In genomic region chr20:63230800-63231268, GRCh38 we compare ENCODE assay signal across 1 cellular context.
TF ChIP-seq lines count a peak whose summit lies in the region.

No MANE protein-coding gene starts in this region.

TF ChIP-seq in HepG2, 621 proteins besides CTCF, POLR2A, EP300 and RAD21 (continues in another document):
- TF ChIP-seq SETDB1 (CRISPR knock-in tag; IDR thresholded peaks at IDR 0.05; ENCODE audit: borderline replicate concordance) (no peak), HOXA7 (CRISPR knock-in tag; IDR thresholded peaks at IDR 0.05) (no peak), MAZ (IDR thresholded peaks at IDR 0.05; ENCODE audit: borderline replicate concordance, low read depth, low read length) (no peak), MAZ (CRISPR knock-in tag; IDR thresholded peaks at IDR 0.05; ENCODE audit: low read depth) (peak; percentile 53; the same call in 1 of the 2 replicates), ZNF567 (CRISPR knock-in tag; IDR thresholded peaks at IDR 0.05; ENCODE audit: borderline replicate concordance) (no peak), IKZF4 (CRISPR knock-in tag; IDR thresholded peaks at IDR 0.05; ENCODE audit: borderline replicate concordance, low read depth, not compliant biosample characterization) (no peak), KLF6 (CRISPR knock-in tag; IDR thresholded peaks at IDR 0.05) (0 out of 2 replicates have a peak, but pooled peaks have one; percentile 26), ZNF484 (CRISPR knock-in tag; IDR thresholded peaks at IDR 0.05; ENCODE audit: borderline replicate concordance, low read depth) (no peak), CREM (IDR thresholded peaks at IDR 0.05) (no peak), CREM (CRISPR knock-in tag; IDR thresholded peaks at IDR 0.05) (no peak), NFYB (CRISPR knock-in tag; IDR thresholded peaks at IDR 0.05) (no peak), FOXO4 (CRISPR knock-in tag; conservative IDR thresholded peaks at IDR 0.05) (no peak), ZSCAN9 (CRISPR knock-in tag; IDR thresholded peaks at IDR 0.05; ENCODE audit: borderline replicate concordance) (no peak), ZNF780A (CRISPR knock-in tag; IDR thresholded peaks at IDR 0.05) (no peak), TEAD3 (CRISPR knock-in tag; optimal IDR thresholded peaks at IDR 0.05; ENCODE audit: borderline replicate concordance) (no peak), TBX3 (IDR thresholded peaks at IDR 0.05; ENCODE audit: borderline replicate concordance) (no peak), ZNF615 (CRISPR knock-in tag; IDR thresholded peaks at IDR 0.05; ENCODE audit: borderline replicate concordance) (no peak), ZNF18 (CRISPR knock-in tag; IDR thresholded peaks at IDR 0.05; ENCODE audit: insufficient replicate concordance) (no peak), ZNF562 (CRISPR knock-in tag; IDR thresholded peaks at IDR 0.05; ENCODE audit: borderline replicate concordance) (no peak), ZNF670 (CRISPR knock-in tag; IDR thresholded peaks at IDR 0.05; ENCODE audit: borderline replicate concordance) (no peak), PHF8 (CRISPR knock-in tag; IDR thresholded peaks at IDR 0.05) (peak; percentile 28; the same call in 1 of the 2 replicates), ZNF503 (CRISPR knock-in tag; IDR thresholded peaks at IDR 0.05) (no peak), CBX5 (CRISPR knock-in tag; IDR thresholded peaks at IDR 0.05; ENCODE audit: borderline replicate concordance) (peak; percentile 49; the same call in 1 of the 2 replicates), PAXIP1 (CRISPR knock-in tag; conservative IDR thresholded peaks at IDR 0.05) (no peak), STAT6 (CRISPR knock-in tag; IDR thresholded peaks at IDR 0.05; ENCODE audit: borderline replicate concordance) (no peak), ELK4 (CRISPR knock-in tag; IDR thresholded peaks at IDR 0.05; ENCODE audit: borderline replicate concordance) (no peak), ZNF614 (CRISPR knock-in tag; IDR thresholded peaks at IDR 0.05; ENCODE audit: borderline replicate concordance) (no peak), SP1 (IDR thresholded peaks at IDR 0.05) (no peak), SP1 (CRISPR knock-in tag; IDR thresholded peaks at IDR 0.05) (peak; percentile 55), RORA (CRISPR knock-in tag; IDR thresholded peaks at IDR 0.05) (no peak), NFKB2 (CRISPR knock-in tag; IDR thresholded peaks at IDR 0.05; ENCODE audit: borderline replicate concordance) (peak; percentile 38; the same call in 1 of the 2 replicates), TBX2 (CRISPR knock-in tag; IDR thresholded peaks at IDR 0.05; ENCODE audit: borderline replicate concordance) (peak; percentile 42; the same call in 1 of the 2 replicates), NR2C2 (CRISPR knock-in tag; IDR thresholded peaks at IDR 0.05; ENCODE audit: borderline replicate concordance) (no peak), ZNF878 (CRISPR knock-in tag; IDR thresholded peaks at IDR 0.05) (no peak), ZUFSP (CRISPR knock-in tag; IDR thresholded peaks at IDR 0.05; ENCODE audit: borderline replicate concordance) (no peak), SOX6 (IDR thresholded peaks at IDR 0.05) (no peak), SOX6 (CRISPR knock-in tag; IDR thresholded peaks at IDR 0.05) (peak; percentile 11; the same call in 1 of the 2 replicates), TRIM24 (CRISPR knock-in tag; IDR thresholded peaks at IDR 0.05) (no peak), PLRG1 (conservative IDR thresholded peaks at IDR 0.05) (no peak), ATF3 (CRISPR knock-in tag; IDR thresholded peaks at IDR 0.05) (no peak), PRMT3 (CRISPR knock-in tag; IDR thresholded peaks at IDR 0.05; ENCODE audit: borderline replicate concordance, low read depth) (no peak), RFXAP (CRISPR knock-in tag; IDR thresholded peaks at IDR 0.05; ENCODE audit: borderline replicate concordance) (0 out of 2 replicates have a peak, but pooled peaks have one; percentile 64), ZNF124 (CRISPR knock-in tag; IDR thresholded peaks at IDR 0.05) (no peak), SALL1 (CRISPR knock-in tag; IDR thresholded peaks at IDR 0.05) (peak; percentile 70), ZNF563 (CRISPR knock-in tag; IDR thresholded peaks at IDR 0.05) (no peak), PTBP1 (IDR thresholded peaks at IDR 0.05; ENCODE audit: low read depth, low read length, poor library complexity, severe bottlenecking) (no peak)
- TF ChIP-seq, protein P1, sequence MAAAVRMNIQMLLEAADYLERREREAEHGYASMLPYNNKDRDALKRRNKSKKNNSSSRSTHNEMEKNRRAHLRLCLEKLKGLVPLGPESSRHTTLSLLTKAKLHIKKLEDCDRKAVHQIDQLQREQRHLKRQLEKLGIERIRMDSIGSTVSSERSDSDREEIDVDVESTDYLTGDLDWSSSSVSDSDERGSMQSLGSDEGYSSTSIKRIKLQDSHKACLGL (CRISPR knock-in tag; IDR thresholded peaks at IDR 0.05), result no peak
- TF ChIP-seq, protein P2, sequence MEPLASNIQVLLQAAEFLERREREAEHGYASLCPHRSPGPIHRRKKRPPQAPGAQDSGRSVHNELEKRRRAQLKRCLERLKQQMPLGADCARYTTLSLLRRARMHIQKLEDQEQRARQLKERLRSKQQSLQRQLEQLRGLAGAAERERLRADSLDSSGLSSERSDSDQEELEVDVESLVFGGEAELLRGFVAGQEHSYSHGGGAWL (CRISPR knock-in tag; IDR thresholded peaks at IDR 0.05), result no peak
- TF ChIP-seq, protein P3, sequence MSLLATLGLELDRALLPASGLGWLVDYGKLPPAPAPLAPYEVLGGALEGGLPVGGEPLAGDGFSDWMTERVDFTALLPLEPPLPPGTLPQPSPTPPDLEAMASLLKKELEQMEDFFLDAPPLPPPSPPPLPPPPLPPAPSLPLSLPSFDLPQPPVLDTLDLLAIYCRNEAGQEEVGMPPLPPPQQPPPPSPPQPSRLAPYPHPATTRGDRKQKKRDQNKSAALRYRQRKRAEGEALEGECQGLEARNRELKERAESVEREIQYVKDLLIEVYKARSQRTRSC (CRISPR knock-in tag; IDR thresholded peaks at IDR 0.05; ENCODE audit: low read depth), result no peak
- TF ChIP-seq, protein P4, sequence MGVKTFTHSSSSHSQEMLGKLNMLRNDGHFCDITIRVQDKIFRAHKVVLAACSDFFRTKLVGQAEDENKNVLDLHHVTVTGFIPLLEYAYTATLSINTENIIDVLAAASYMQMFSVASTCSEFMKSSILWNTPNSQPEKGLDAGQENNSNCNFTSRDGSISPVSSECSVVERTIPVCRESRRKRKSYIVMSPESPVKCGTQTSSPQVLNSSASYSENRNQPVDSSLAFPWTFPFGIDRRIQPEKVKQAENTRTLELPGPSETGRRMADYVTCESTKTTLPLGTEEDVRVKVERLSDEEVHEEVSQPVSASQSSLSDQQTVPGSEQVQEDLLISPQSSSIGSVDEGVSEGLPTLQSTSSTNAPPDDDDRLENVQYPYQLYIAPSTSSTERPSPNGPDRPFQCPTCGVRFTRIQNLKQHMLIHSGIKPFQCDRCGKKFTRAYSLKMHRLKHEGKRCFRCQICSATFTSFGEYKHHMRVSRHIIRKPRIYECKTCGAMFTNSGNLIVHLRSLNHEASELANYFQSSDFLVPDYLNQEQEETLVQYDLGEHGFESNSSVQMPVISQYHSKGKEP (CRISPR knock-in tag; IDR thresholded peaks at IDR 0.05), result no peak
